Comparison of ENCODE assay signal across 9 cellular contexts in the genomic region with DNA sequence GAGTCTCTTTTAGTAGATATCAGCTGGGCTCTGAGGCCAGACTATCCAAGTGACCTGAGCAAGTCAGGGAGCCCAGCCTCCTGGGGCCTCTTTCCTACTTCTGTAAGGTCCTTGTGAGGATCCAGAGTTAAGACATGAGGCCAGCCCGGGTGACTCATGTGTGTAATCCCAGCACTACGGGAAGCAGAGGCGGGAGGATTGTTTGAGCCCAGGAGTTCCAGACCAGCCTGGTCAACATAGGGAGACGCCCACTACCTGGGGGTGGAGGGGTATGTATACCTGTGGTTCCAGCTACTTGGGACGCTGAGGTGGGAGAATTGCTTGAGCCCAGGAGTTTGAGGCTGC. TPM values are rescaled to one million over a fixed set of nuclear protein-coding genes. Genes with fewer than 3 reads are reported as not detected.
DNase-seq lines count a peak whose midpoint lies in the region; ATAC-seq and TF ChIP-seq lines count a peak whose summit lies in the region.
"Had no signal": no experiment of that assay in that cellular context is flagged by ENCODE, and none has a peak within 500 bp of the region (broad histone marks: within the 10 kb centered on the region; RNA-seq: fewer than 3 reads in every experiment).

No MANE protein-coding gene starts in this region.

- H3K27me3 ChIP-seq in BLaER1 (no peaks in the 10 kb centered on the region), NT2/D1 (ENCODE audit: insufficient read depth, insufficient read length) (peaks cover 8% of the 10 kb centered on the region), esophagus muscularis mucosa (no peaks in the 10 kb centered on the region), neutrophil (no peaks in the 10 kb centered on the region)

- H3K4me2 ChIP-seq in BLaER1: peak overlapping the region; percentile 96

- intact Hi-C loops in esophagus muscularis mucosa (cut with DNase I): loop anchor here (5.0 kb wide), 1 partner anchor 42 kb away; no protein-coding TSS in a partner anchor

- no peaks in the 10 kb centered on the region for H4K20me1 ChIP-seq in BLaER1

- H3K9ac ChIP-seq in BLaER1 (peak overlapping the region; percentile 73), NT2/D1 (ENCODE audit: insufficient read length, low read depth) (peak overlapping the region; percentile 76)

- H3K9me3 ChIP-seq in BLaER1: no peaks in the 10 kb centered on the region
- H3K9me3 ChIP-seq in NT2/D1 (ENCODE audit: insufficient read depth, low read length): peaks cover 2% of the 10 kb centered on the region; the same call in 1 of the 2 replicates
- H3K9me3 ChIP-seq in esophagus muscularis mucosa: no peaks in the 10 kb centered on the region
- H3K9me3 ChIP-seq in neutrophil: no peaks in the 10 kb centered on the region

- H3K27ac ChIP-seq in BLaER1 (peak overlapping the region; percentile 68), esophagus muscularis mucosa (replicated peaks in 1 of 4) (peak overlapping the region; percentile 38 to 58 (median 57)), neutrophil (peak overlapping the region; percentile 72)

- ATAC-seq in HG03139 (IDR thresholded peaks at IDR 0.05; ENCODE audit: unreplicated experiment): no peak

- DNase-seq in NT2/D1 (ENCODE audit: low read depth, low spot score): peak; percentile 47
- no peak for DNase-seq in esophagus muscularis mucosa (ENCODE audit: extremely low spot score)
- no peak for DNase-seq in NCI-H2227 treated with DMSO at 0.1 percent for 48 hours (lab: John Stamatoyannopoulos, UW)
- DNase-seq in germinal center (ENCODE audit: low spot score): no peak
- DNase-seq in NOMO-1 treated with dmso at 0.1 percent for 144 hours (lab: John Stamatoyannopoulos, UW; ENCODE audit: unreplicated experiment): no peak

- 54% methylated on average over 5 of the region's 5 CpGs for WGBS in esophagus muscularis mucosa

- peaks cover 41% of the 10 kb centered on the region for H3K4me1 ChIP-seq in BLaER1
- peaks cover 8% of the 10 kb centered on the region for H3K4me1 ChIP-seq in NT2/D1 (ENCODE audit: insufficient read depth, insufficient read length)
- peaks cover 14 to 20% (median 18%) of the 10 kb centered on the region in 4 donors for H3K4me1 ChIP-seq in esophagus muscularis mucosa
- H3K4me1 ChIP-seq in neutrophil (ENCODE audit: control insufficient read depth in 1 of 2, insufficient read depth in 1 of 2, low read depth in 1 of 2, low read length in 1 of 2): peaks cover 60 to 64% of the 10 kb centered on the region in 2 experiments

- no peak for TF ChIP-seq POLR2A in esophagus muscularis mucosa (IDR thresholded peaks at IDR 0.05; ENCODE audit: low read depth)

- H3K4me3 ChIP-seq in BLaER1 (peak overlapping the region; percentile 66), NT2/D1 (ENCODE audit: insufficient read length, low read depth) (no peak overlapping the region), esophagus muscularis mucosa (no peak overlapping the region), neutrophil (ENCODE audit: low read depth in 1 of 2, low read length in 1 of 2) (peak overlapping the region in 1 of 2 experiments; percentile 72)

- no peak for TF ChIP-seq CTCF in esophagus muscularis mucosa (IDR thresholded peaks at IDR 0.05)
- no peak for TF ChIP-seq CTCF in neutrophil (IDR thresholded peaks at IDR 0.05)

- TF ChIP-seq EP300 in esophagus muscularis mucosa (IDR thresholded peaks at IDR 0.05): no peak

- 0 out of 2 replicates have a peak, but pooled peaks cover 5% of the 10 kb centered on the region for H3K36me3 ChIP-seq in BLaER1
- H3K36me3 ChIP-seq in NT2/D1 (ENCODE audit: insufficient read depth, insufficient read length, low read length): peaks cover 6% of the 10 kb centered on the region
- H3K36me3 ChIP-seq in esophagus muscularis mucosa: no peaks in the 10 kb centered on the region
- H3K36me3 ChIP-seq in neutrophil: peaks cover 5% of the 10 kb centered on the region

RNA-seq across cellular contexts. Expression of a gene that starts 36.9 kb away (rescaled TPM):
- total RNA-seq in esophagus muscularis mucosa: 10 to 100 TPM; 14.7 to 26.6 (median 17.3) TPM

RNA-seq across cellular contexts. Expression of a gene that starts 43.2 kb away (rescaled TPM):
- 100 to 1,000 TPM in 3 of 4 donors, 10 to 100 TPM in 1; 95.9 to 246 (median 167) TPM for total RNA-seq in esophagus muscularis mucosa

RNA-seq across cellular contexts. Expression of a gene that starts 54.9 kb away (rescaled TPM):
- not detected for total RNA-seq in esophagus muscularis mucosa
- total RNA-seq: SK-MEL-5 had no signal
